In the genomic region with DNA sequence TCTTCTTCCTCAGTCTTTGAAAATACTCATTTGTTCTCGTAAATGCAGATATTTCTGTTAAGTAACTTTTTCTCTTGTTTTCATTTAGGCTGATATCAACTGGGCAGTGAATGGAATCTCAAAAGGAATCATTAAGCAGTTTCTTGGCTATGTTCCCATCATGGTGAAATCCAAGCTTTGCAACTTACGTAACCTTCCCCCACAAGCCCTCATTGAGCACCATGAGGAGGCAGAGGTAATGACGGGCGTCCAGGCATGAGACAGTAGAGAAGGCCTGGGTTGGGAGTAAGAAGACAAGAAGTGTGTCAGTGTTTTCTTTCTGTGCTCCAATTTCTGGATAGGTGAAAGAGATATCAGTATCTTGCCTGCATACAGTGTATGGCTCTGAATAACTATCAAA, we compare ENCODE assay signal across 14 cellular contexts.
A peak's percentile ranks its signal among the peaks of the same experiment; 100 is the strongest.
DNase-seq lines count a peak whose midpoint lies in the region; ATAC-seq and TF ChIP-seq lines count a peak whose summit lies in the region.
"Had no signal": no experiment of that assay in that cellular context is flagged by ENCODE, and none has a peak within 500 bp of the region (broad histone marks: within the 10 kb centered on the region; RNA-seq: fewer than 3 reads in every experiment).

No MANE protein-coding gene starts in this region.

- H3K4me2 ChIP-seq in parathyroid adenoma (ENCODE audit: low read length): peak overlapping the region; percentile 37

- no peak for ATAC-seq in GM18909 (IDR thresholded peaks at IDR 0.05; ENCODE audit: poor library complexity, unreplicated experiment)
- ATAC-seq: left colon had no signal

- TF ChIP-seq CTCF in fibroblast of mammary gland (conservative IDR thresholded peaks at IDR 0.05; ENCODE audit: control insufficient read depth, insufficient read depth, low read depth, low read length) (no peak), parathyroid adenoma (IDR thresholded peaks at IDR 0.05) (no peak)

- no peak overlapping the region for H2AFZ ChIP-seq in parathyroid adenoma

- peaks cover 16% of the 10 kb centered on the region for H3K79me2 ChIP-seq in parathyroid adenoma

- H3K27ac Mint-ChIP-seq in activated T-cell treated with anti-CD3 and anti-CD28 coated beads, Interleukin-2, amount 50 U/mL, for 24 hours: no peak overlapping the region

- H3K9ac ChIP-seq in parathyroid adenoma: no peak overlapping the region

- no peaks in the 10 kb centered on the region for H3K9me3 Mint-ChIP-seq in activated T-cell treated with anti-CD3 and anti-CD28 coated beads, Interleukin-2, amount 50 U/mL, for 24 hours

- no peak overlapping the region for H3K4me3 ChIP-seq in fibroblast of mammary gland (ENCODE audit: control insufficient read depth, low read depth, low read length)
- H3K4me3 ChIP-seq in parathyroid adenoma (ENCODE audit: low read depth, low read length): peak overlapping the region; percentile 17
- H3K4me3 ChIP-seq: esophagus squamous epithelium, SK-N-MC, suprapubic skin had no signal

- no peaks in the 10 kb centered on the region for H3K9me3 ChIP-seq in parathyroid adenoma (ENCODE audit: control insufficient read depth, low read length)
- H3K9me3 ChIP-seq: esophagus squamous epithelium, suprapubic skin had no signal

- H3K36me3 ChIP-seq in parathyroid adenoma (ENCODE audit: control insufficient read depth, insufficient read depth, low read length): no peaks in the 10 kb centered on the region

- DNase-seq in GF-D8 (lab: John Stamatoyannopoulos, UW): peak; percentile 16
- DNase-seq in NCI-H2107 (lab: John Stamatoyannopoulos, UW): peak; percentile 6
- DNase-seq in fibroblast of mammary gland (ENCODE audit: low read depth): peak; percentile 86
- DNase-seq in UCSD-AML1 (lab: John Stamatoyannopoulos, UW; ENCODE audit: unreplicated experiment): no peak
- no peak for DNase-seq in activated T-cell treated with anti-CD3 and anti-CD28 coated beads, Interleukin-2, amount 50 U/mL, for 24 hours
- DNase-seq in activated CD4-positive, CD25-positive, alpha-beta regulatory T cell (lab: John Stamatoyannopoulos, UW): no peak
- DNase-seq: central memory CD4-positive, alpha-beta T cell; esophagus squamous epithelium; left colon; NCI-H82 had no signal

- H3K4me3 Mint-ChIP-seq in activated T-cell treated with anti-CD3 and anti-CD28 coated beads, Interleukin-2, amount 50 U/mL, for 24 hours: no peak overlapping the region

- peak overlapping the region; percentile 64 for H3K27ac ChIP-seq in parathyroid adenoma
- H3K27ac ChIP-seq: esophagus squamous epithelium, SK-N-MC, suprapubic skin had no signal

- peaks cover 11% of the 10 kb centered on the region for H3K4me1 ChIP-seq in parathyroid adenoma

- H3K4me1 Mint-ChIP-seq in activated T-cell treated with anti-CD3 and anti-CD28 coated beads, Interleukin-2, amount 50 U/mL, for 24 hours (ENCODE audit: low read depth): peaks cover 19% of the 10 kb centered on the region

- H3K36me3 Mint-ChIP-seq in activated T-cell treated with anti-CD3 and anti-CD28 coated beads, Interleukin-2, amount 50 U/mL, for 24 hours (ENCODE audit: low read depth): peaks cover 76% of the 10 kb centered on the region

- H3K27me3 ChIP-seq in parathyroid adenoma (ENCODE audit: control insufficient read depth, insufficient read depth, low read length): no peaks in the 10 kb centered on the region
- H3K27me3 ChIP-seq: esophagus squamous epithelium, suprapubic skin had no signal

- H3K27me3 Mint-ChIP-seq in activated T-cell treated with anti-CD3 and anti-CD28 coated beads, Interleukin-2, amount 50 U/mL, for 24 hours: no peaks in the 10 kb centered on the region

Comparison
In these comparisons a context has a peak if more than half of its experiments do, and no peak if none do; other contexts are left out.
1. DNase-seq: peak in GF-D8 (single experiment), NCI-H2107 (single experiment) and fibroblast of mammary gland (single experiment); none in UCSD-AML1 (single experiment), activated T-cell treated with anti-CD3 and anti-CD28 coated beads, Interleukin-2, amount 50 U/mL, for 24 hours (single experiment) and activated CD4-positive, CD25-positive, alpha-beta regulatory T cell (0 of 4).